Comparison of ENCODE assay signal across 1 cellular context in genomic region chr12:4807813-4808212, GRCh38.
TF ChIP-seq lines count a peak whose summit lies in the region.

No MANE protein-coding gene starts in this region.

TF ChIP-seq in GM12878, 131 proteins besides CTCF, POLR2A, EP300 and RAD21 (continued from another document):
- TF ChIP-seq NKRF (conservative IDR thresholded peaks at IDR 0.05): no peak
